ENCODE assay signal across 8 cellular contexts in the genomic region with DNA sequence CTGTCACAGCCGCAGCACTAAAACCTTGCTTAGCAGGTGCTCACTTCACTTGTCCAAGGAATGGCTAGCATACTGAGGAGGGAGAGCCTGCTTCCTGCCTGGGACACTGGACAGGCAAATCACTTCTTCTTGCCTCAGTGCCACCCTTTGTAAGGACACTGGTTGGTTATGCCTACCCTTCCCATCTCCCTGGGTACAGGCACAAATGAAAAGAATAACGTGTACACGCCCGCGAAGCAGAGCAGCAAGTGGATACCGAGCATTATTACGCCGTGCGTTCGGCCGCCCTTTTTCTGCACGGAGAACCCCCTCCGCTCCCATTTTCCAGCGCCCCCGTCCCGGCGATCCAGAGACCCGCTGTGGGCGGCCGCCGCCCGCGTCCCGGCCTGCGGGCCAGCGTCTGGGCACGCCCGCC. TPM values are rescaled to one million over a fixed set of nuclear protein-coding genes. Genes with fewer than 3 reads are reported as not detected.
A peak's percentile ranks its signal among the peaks of the same experiment; 100 is the strongest.
DNase-seq lines count a peak whose midpoint lies in the region; ATAC-seq and TF ChIP-seq lines count a peak whose summit lies in the region.

No MANE protein-coding gene starts in this region.

- H3K9me2 ChIP-seq in Loucy (replicated peaks; ENCODE audit: low read depth, low read length) = no peaks in the 10 kb centered on the region

- H3K27ac ChIP-seq in smooth muscle cell (ENCODE audit: low read depth) = no peak overlapping the region

- H4K20me1 ChIP-seq in Loucy (ENCODE audit: insufficient read depth, low read length, poor library complexity, severe bottlenecking) (peaks cover 23% of the 10 kb centered on the region), smooth muscle cell (ENCODE audit: low read depth) (no peaks in the 10 kb centered on the region)

- peak overlapping the region; percentile 81 for H3K4me2 ChIP-seq in Loucy (ENCODE audit: low read depth, low read length, poor library complexity, severe bottlenecking)
- peak overlapping the region; percentile 96 for H3K4me2 ChIP-seq in smooth muscle cell

- H3K4me3 Mint-ChIP-seq in activated CD8-positive, alpha-beta memory T cell treated with anti-CD3 and anti-CD28 coated beads, Interleukin-2, amount 10 ng/mL, durations not matched to agents 7 days and 5 days = peak overlapping the region; percentile 78

- peak overlapping the region; percentile 61 for H3K4me3 ChIP-seq in HAP-1
- peak overlapping the region; percentile 97 for H3K4me3 ChIP-seq in Loucy (ENCODE audit: low read length, poor library complexity, severe bottlenecking)
- peak overlapping the region; percentile 65 for H3K4me3 ChIP-seq in smooth muscle cell

- TF ChIP-seq CTCF in Loucy (conservative IDR thresholded peaks at IDR 0.05; ENCODE audit: low read length) (no peak), smooth muscle cell (IDR thresholded peaks at IDR 0.05; ENCODE audit: borderline replicate concordance, insufficient read depth, poor library complexity, severe bottlenecking) (no peak)

- 3% methylated on average over 19 of the region's 28 CpGs for WGBS in smooth muscle cell (ENCODE audit: low lambda C conversion rate)

- H3K9me3 ChIP-seq in HAP-1 = no peaks in the 10 kb centered on the region
- H3K9me3 ChIP-seq in Loucy (ENCODE audit: insufficient read depth, low read depth, low read length) = no peaks in the 10 kb centered on the region
- H3K9me3 ChIP-seq in smooth muscle cell (replicated peaks; ENCODE audit: low read depth) = no peaks in the 10 kb centered on the region

- H3K9me3 Mint-ChIP-seq in activated CD8-positive, alpha-beta memory T cell treated with anti-CD3 and anti-CD28 coated beads, Interleukin-2, amount 10 ng/mL, durations not matched to agents 7 days and 5 days (ENCODE audit: low read depth) = no peaks in the 10 kb centered on the region

- CTCF ChIA-PET in activated CD8-positive, alpha-beta memory T cell treated with anti-CD3 and anti-CD28 coated beads, Interleukin-2, amount 10 ng/mL, durations not matched to agents 7 days and 5 days (lab: Charles Lee) = interaction anchor here (0.6 to 2.1 kb wide), 2 partner anchors 11 to 94 kb away, joined by 4 to 8 read pairs; a partner anchor contains a TSS

- peak overlapping the region; percentile 88 for H3K27ac Mint-ChIP-seq in activated CD8-positive, alpha-beta memory T cell treated with anti-CD3 and anti-CD28 coated beads, Interleukin-2, amount 10 ng/mL, durations not matched to agents 7 days and 5 days

- H3K4me1 Mint-ChIP-seq in activated CD8-positive, alpha-beta memory T cell treated with anti-CD3 and anti-CD28 coated beads, Interleukin-2, amount 10 ng/mL, durations not matched to agents 7 days and 5 days = peaks cover 59% of the 10 kb centered on the region

- H3F3A ChIP-seq in Loucy (ENCODE audit: low read depth) = no peaks in the 10 kb centered on the region
- H3F3A ChIP-seq in smooth muscle cell (ENCODE audit: low read depth) = no peaks in the 10 kb centered on the region

- no peaks in the 10 kb centered on the region for H3K36me3 ChIP-seq in HAP-1 (replicated peaks)
- H3K36me3 ChIP-seq in Loucy (ENCODE audit: insufficient read depth, low read length) = no peaks in the 10 kb centered on the region
- H3K36me3 ChIP-seq in smooth muscle cell (ENCODE audit: low read depth) = no peaks in the 10 kb centered on the region

- peak; percentile 17 for ATAC-seq in activated CD8-positive, alpha-beta memory T cell treated with anti-CD3 and anti-CD28 coated beads, Interleukin-2, amount 10 ng/mL, durations not matched to agents 7 days and 5 days

- peaks cover 35% of the 10 kb centered on the region for H3K4me1 ChIP-seq in HAP-1
- H3K4me1 ChIP-seq in Loucy (ENCODE audit: insufficient read depth, low read length, poor library complexity, severe bottlenecking) = peaks cover 41% of the 10 kb centered on the region
- H3K4me1 ChIP-seq in smooth muscle cell (ENCODE audit: low read depth) = peaks cover 8% of the 10 kb centered on the region

- in situ Hi-C loops in HAP-1 (cut with MboI; ENCODE audit: low sequenced_read_pairs) = no loop called here

- H3K36me3 Mint-ChIP-seq in activated CD8-positive, alpha-beta memory T cell treated with anti-CD3 and anti-CD28 coated beads, Interleukin-2, amount 10 ng/mL, durations not matched to agents 7 days and 5 days = peaks cover 9% of the 10 kb centered on the region

- H3K27me3 ChIP-seq in HAP-1 (ENCODE audit: low read depth) (no peaks in the 10 kb centered on the region), Loucy (ENCODE audit: insufficient read depth, low read length, poor library complexity, severe bottlenecking) (no peaks in the 10 kb centered on the region), smooth muscle cell (ENCODE audit: low read depth) (no peaks in the 10 kb centered on the region)

- peak; percentile 48 for DNase-seq in activated CD8-positive, alpha-beta memory T cell treated with anti-CD3 and anti-CD28 coated beads, Interleukin-2, amount 10 ng/mL, durations not matched to agents 7 days and 5 days
- no peak for DNase-seq in activated CD8-positive, alpha-beta memory T cell treated with anti-CD3 and anti-CD28 coated beads, Interleukin-2, amount 50 U/mL, for 48 hours
- peak; percentile 21 to 37 for DNase-seq in HAP-1 (ENCODE audit: low spot score in 2 of 2)
- peak; percentile 61 for DNase-seq in astrocyte of the hippocampus (ENCODE audit: low read depth, low spot score)
- peak; percentile 38 for DNase-seq in iPS-NIHi7 (ENCODE audit: extremely low spot score)
- DNase-seq in smooth muscle cell (lab: John Stamatoyannopoulos, UW; ENCODE audit: unreplicated experiment) = peak; percentile 29
- no peak for DNase-seq in NCI-H2107 treated with DMSO at 0.1 percent for 48 hours (lab: John Stamatoyannopoulos, UW; ENCODE audit: unreplicated experiment)

- H2AFZ ChIP-seq in Loucy (ENCODE audit: low read length) (peak overlapping the region; percentile 94), smooth muscle cell (ENCODE audit: low read depth) (peak overlapping the region; percentile 97)

- H3K27me3 Mint-ChIP-seq in activated CD8-positive, alpha-beta memory T cell treated with anti-CD3 and anti-CD28 coated beads, Interleukin-2, amount 10 ng/mL, durations not matched to agents 7 days and 5 days = no peaks in the 10 kb centered on the region

- H3K9ac ChIP-seq in Loucy (ENCODE audit: low read depth, low read length, poor library complexity, severe bottlenecking) (peak overlapping the region; percentile 75), smooth muscle cell (ENCODE audit: low read depth) (no peak overlapping the region)

- peaks cover 42% of the 10 kb centered on the region for H3K79me2 ChIP-seq in Loucy (ENCODE audit: insufficient read depth, low read length)
- H3K79me2 ChIP-seq in smooth muscle cell (ENCODE audit: low read depth) = peaks cover 10% of the 10 kb centered on the region

RNA-seq across cellular contexts. Expression of a gene that starts 0.3 kb away (rescaled TPM):
- total RNA-seq in activated CD8-positive, alpha-beta memory T cell treated with anti-CD3 and anti-CD28 coated beads, Interleukin-2, amount 10 ng/mL, durations not matched to agents 7 days and 5 days = 10 to 100 TPM; 22.2 to 27.0 TPM
- 18.6 TPM in 2 replicates for total RNA-seq in smooth muscle cell
- 2.6 and 4.9 TPM in 2 replicates for polyA plus RNA-seq in smooth muscle cell

Comparison
In these comparisons a context has a peak if more than half of its experiments do, and no peak if none do; other contexts are left out.
1. DNase-seq: peak in activated CD8-positive, alpha-beta memory T cell treated with anti-CD3 and anti-CD28 coated beads, Interleukin-2, amount 10 ng/mL, durations not matched to agents 7 days and 5 days (single experiment), HAP-1 (2 of 2), astrocyte of the hippocampus (single experiment), iPS-NIHi7 (single experiment) and smooth muscle cell (single experiment); none in activated CD8-positive, alpha-beta memory T cell treated with anti-CD3 and anti-CD28 coated beads, Interleukin-2, amount 50 U/mL, for 48 hours (single experiment) and NCI-H2107 treated with DMSO at 0.1 percent for 48 hours (single experiment).
2. Peak in every context shown above with its lines, with median percentiles within 50 percentile points of each other: H3K4me3 ChIP-seq.